Comparison of ENCODE assay signal across 8 cellular contexts in genomic region chr3:50436063-50436674, GRCh38.
DNase-seq lines count a peak whose midpoint lies in the region; ATAC-seq and TF ChIP-seq lines count a peak whose summit lies in the region.

No MANE protein-coding gene starts in this region.

- peak; percentile 88 for DNase-seq in GM10248 (ENCODE audit: extremely low spot score)
- DNase-seq in HuH-7.5 (ENCODE audit: low spot score), result peak; percentile 83
- peak; percentile 19 for DNase-seq in T-helper 22 cell (ENCODE audit: low read depth)
- DNase-seq in astrocyte of the cerebellum (ENCODE audit: low read depth), result no peak
- DNase-seq in iPS-NIHi7 (ENCODE audit: extremely low spot score), result peak; percentile 93
- DNase-seq in stimulated activated CD4-positive, alpha-beta T cell treated with anti-CD3 and anti-CD28 coated beads, Interleukin-1b, Interleukin-23, amount 100 ng/mL, for 24 hours (ENCODE audit: low read depth in 4 of 4, low spot score in 1 of 4), result peak; percentile 44 to 63 (median 56)

- CTCF ChIA-PET in GM10248 (lab: Yijun Ruan, JAX), result interaction anchor here (1.0 to 6.3 kb wide), 7 partner anchors 15 to 150 kb away, joined by 3 to 56 read pairs (median 4); no protein-coding TSS in a partner anchor

- in situ Hi-C loops in astrocyte of the cerebellum (cut with HindIII; ENCODE audit: low sequenced_read_pairs), result no loop called here

- peak; percentile 65 for TF ChIP-seq CTCF in GM10248 (IDR thresholded peaks at IDR 0.05; ENCODE audit: control extremely low read depth, extremely low read depth, low read depth, missing control alignments)
- peak; percentile 78 for TF ChIP-seq CTCF in astrocyte of the cerebellum (IDR thresholded peaks at IDR 0.05; ENCODE audit: low read depth, low read length, missing control alignments)

- ATAC-seq in HG03135 (IDR thresholded peaks at IDR 0.05; ENCODE audit: unreplicated experiment), result no peak
- no peak for ATAC-seq in HG03095 (IDR thresholded peaks at IDR 0.05; ENCODE audit: unreplicated experiment)

- POLR2A ChIA-PET in GM10248 (lab: Yijun Ruan, JAX), result no interaction called here

- no peak overlapping the region for H3K4me3 ChIP-seq in astrocyte of the cerebellum (ENCODE audit: low read depth, low read length)
